In the genomic region with DNA sequence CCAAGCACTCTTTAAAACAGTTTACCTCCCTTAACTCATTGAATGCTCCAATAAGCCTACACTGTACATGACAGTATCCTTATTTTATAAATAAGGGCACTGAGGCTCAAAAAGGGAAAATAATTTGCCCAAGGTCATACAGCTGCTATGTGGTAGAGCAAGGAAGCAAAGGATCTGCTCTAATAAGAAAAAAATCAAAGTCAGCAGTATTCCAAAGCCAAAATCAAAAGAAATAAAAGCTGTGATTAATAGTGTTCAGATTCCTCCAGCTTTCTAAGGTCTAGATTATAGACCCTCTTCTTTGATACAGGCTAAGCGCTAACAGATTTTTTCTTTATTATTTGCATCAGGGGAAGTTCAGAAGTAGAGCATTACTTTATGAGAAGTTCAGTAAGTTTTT, we compare ENCODE assay signal across 1 cellular context.
TF ChIP-seq lines count a peak whose summit lies in the region.

No MANE protein-coding gene starts in this region.

TF ChIP-seq in K562, 482 proteins besides CTCF, POLR2A, EP300 and RAD21:
- TF ChIP-seq, protein P1, sequence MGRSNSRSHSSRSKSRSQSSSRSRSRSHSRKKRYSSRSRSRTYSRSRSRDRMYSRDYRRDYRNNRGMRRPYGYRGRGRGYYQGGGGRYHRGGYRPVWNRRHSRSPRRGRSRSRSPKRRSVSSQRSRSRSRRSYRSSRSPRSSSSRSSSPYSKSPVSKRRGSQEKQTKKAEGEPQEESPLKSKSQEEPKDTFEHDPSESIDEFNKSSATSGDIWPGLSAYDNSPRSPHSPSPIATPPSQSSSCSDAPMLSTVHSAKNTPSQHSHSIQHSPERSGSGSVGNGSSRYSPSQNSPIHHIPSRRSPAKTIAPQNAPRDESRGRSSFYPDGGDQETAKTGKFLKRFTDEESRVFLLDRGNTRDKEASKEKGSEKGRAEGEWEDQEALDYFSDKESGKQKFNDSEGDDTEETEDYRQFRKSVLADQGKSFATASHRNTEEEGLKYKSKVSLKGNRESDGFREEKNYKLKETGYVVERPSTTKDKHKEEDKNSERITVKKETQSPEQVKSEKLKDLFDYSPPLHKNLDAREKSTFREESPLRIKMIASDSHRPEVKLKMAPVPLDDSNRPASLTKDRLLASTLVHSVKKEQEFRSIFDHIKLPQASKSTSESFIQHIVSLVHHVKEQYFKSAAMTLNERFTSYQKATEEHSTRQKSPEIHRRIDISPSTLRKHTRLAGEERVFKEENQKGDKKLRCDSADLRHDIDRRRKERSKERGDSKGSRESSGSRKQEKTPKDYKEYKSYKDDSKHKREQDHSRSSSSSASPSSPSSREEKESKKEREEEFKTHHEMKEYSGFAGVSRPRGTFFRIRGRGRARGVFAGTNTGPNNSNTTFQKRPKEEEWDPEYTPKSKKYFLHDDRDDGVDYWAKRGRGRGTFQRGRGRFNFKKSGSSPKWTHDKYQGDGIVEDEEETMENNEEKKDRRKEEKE (IDR thresholded peaks at IDR 0.05; ENCODE audit: borderline replicate concordance in 1 of 2, control insufficient read depth in 1 of 2, low read depth in 2 of 2, low read length in 1 of 2): no peak
- TF ChIP-seq ZNF316 (IDR thresholded peaks at IDR 0.05) (peak; percentile 52), C11orf30 (IDR thresholded peaks at IDR 0.05; ENCODE audit: low read depth) (peak; percentile 55), MAFF (IDR thresholded peaks at IDR 0.05; ENCODE audit: low read length) (peak; percentile 22; the same call in 1 of the 2 replicates), MAFG (tag; conservative IDR thresholded peaks at IDR 0.05) (0 out of 2 replicates have a peak, but pooled peaks have one; percentile 22)
